ENCODE assay signal across 19 cellular contexts in genomic region chr18:2395427-2396161, GRCh38.
DNase-seq lines count a peak whose midpoint lies in the region; ATAC-seq lines count a peak whose summit lies in the region.
"Had no signal": no experiment of that assay in that cellular context is flagged by ENCODE, and none has a peak within 500 bp of the region (broad histone marks: within the 10 kb centered on the region; RNA-seq: fewer than 3 reads in every experiment).

No MANE protein-coding gene starts in this region.

- H3K27me3 ChIP-seq in CD4-positive, alpha-beta memory T cell (ENCODE audit: insufficient read depth, low read length): no peaks in the 10 kb centered on the region
- H3K27me3 ChIP-seq: ascending aorta, gastroesophageal sphincter, testis had no signal

- H3K9me3 ChIP-seq in CD4-positive, alpha-beta memory T cell (ENCODE audit: control insufficient read depth in 1 of 2, low read length in 2 of 2): no peaks in the 10 kb centered on the region
- H3K9me3 ChIP-seq: ascending aorta, gastroesophageal sphincter, testis had no signal

- no peaks in the 10 kb centered on the region for H3K4me1 Mint-ChIP-seq in CD4-positive, alpha-beta memory T cell
- H3K4me1 Mint-ChIP-seq: activated B cell treated with CpG ODN at 0.5 μM for 24 hours; CD4-positive, CD25-positive, alpha-beta regulatory T cell; IgD-negative memory B cell had no signal

- ATAC-seq in GM18868 (IDR thresholded peaks at IDR 0.05; ENCODE audit: unreplicated experiment) (peak; percentile 64), GM21529 (IDR thresholded peaks at IDR 0.05; ENCODE audit: unreplicated experiment) (peak; percentile 75), HG03135 (IDR thresholded peaks at IDR 0.05; ENCODE audit: unreplicated experiment) (peak; percentile 86), Right ventricle myocardium superior (ENCODE audit: poor library complexity) (no peak)
- ATAC-seq: activated T-cell treated with anti-CD3 and anti-CD28 coated beads, Interleukin-2, amount 50 U/mL, for 4 hours; gastroesophageal sphincter; naive thymus-derived CD4-positive, alpha-beta T cell had no signal

- no peaks in the 10 kb centered on the region for H3K4me1 ChIP-seq in CD4-positive, alpha-beta memory T cell (ENCODE audit: insufficient read depth, low read length)
- H3K4me1 ChIP-seq: ascending aorta, gastroesophageal sphincter, testis had no signal

- POLR2A ChIA-PET in CD4-positive, alpha-beta memory T cell (lab: Charles Lee; ENCODE audit: partially characterized antibody): no interaction called here

- intact Hi-C loops in Right ventricle myocardium superior (cut with DNase I): no loop called here
- intact Hi-C loops in CD4-positive, alpha-beta memory T cell (cut with micrococcal nuclease): no loop called here

- H3K27ac ChIP-seq in CD4-positive, alpha-beta memory T cell (ENCODE audit: low read depth, low read length): no peak overlapping the region
- H3K27ac ChIP-seq: ascending aorta, gastroesophageal sphincter, SK-N-MC, testis had no signal

- CTCF ChIA-PET in CD4-positive, alpha-beta memory T cell (lab: Charles Lee; ENCODE audit: partially characterized antibody): no interaction called here

- no peaks in the 10 kb centered on the region for H3K36me3 ChIP-seq in CD4-positive, alpha-beta memory T cell (ENCODE audit: insufficient read depth, low read length)
- H3K36me3 ChIP-seq: ascending aorta, gastroesophageal sphincter had no signal

- peaks cover 0 to 2% (median 0%) of the 10 kb centered on the region in 8 donors for H3K9me3 Mint-ChIP-seq in CD4-positive, alpha-beta memory T cell
- H3K9me3 Mint-ChIP-seq: activated B cell treated with CpG ODN at 0.5 μM for 24 hours; activated T-cell treated with anti-CD3 and anti-CD28 coated beads, Interleukin-2, amount 50 U/mL, for 4 hours; IgD-negative memory B cell; naive thymus-derived CD4-positive, alpha-beta T cell had no signal

- no peak overlapping the region for H3K4me3 ChIP-seq in CD4-positive, alpha-beta memory T cell (ENCODE audit: low read length in 2 of 2)
- H3K4me3 ChIP-seq: ascending aorta, gastroesophageal sphincter, SK-N-MC, testis had no signal

- H3K36me3 Mint-ChIP-seq in CD4-positive, alpha-beta memory T cell: no peaks in the 10 kb centered on the region
- H3K36me3 Mint-ChIP-seq: CD4-positive, CD25-positive, alpha-beta regulatory T cell; IgD-negative memory B cell; naive thymus-derived CD4-positive, alpha-beta T cell had no signal

- DNase-seq in glomerular visceral epithelial cell (ENCODE audit: extremely low spot score) (peak; percentile 13), HK-2 (ENCODE audit: unreplicated experiment) (no peak), Right ventricle myocardium superior (no peak), occipital lobe (lab: John Stamatoyannopoulos, UW) (no peak)
- no peak for DNase-seq in CD4-positive, alpha-beta memory T cell
- DNase-seq: activated B cell treated with CpG ODN at 0.5 μM for 24 hours; activated T-cell treated with anti-CD3 and anti-CD28 coated beads, Interleukin-2, amount 50 U/mL, for 4 hours; CD4-positive, CD25-positive, alpha-beta regulatory T cell; naive thymus-derived CD4-positive, alpha-beta T cell; NCI-H1694; NCI-H774; testis had no signal

- H3K27me3 Mint-ChIP-seq in CD4-positive, alpha-beta memory T cell: peaks cover 4 to 8% of the 10 kb centered on the region in 2 donors

- no peak overlapping the region for H3K4me3 Mint-ChIP-seq in CD4-positive, alpha-beta memory T cell
- H3K4me3 Mint-ChIP-seq: activated B cell treated with CpG ODN at 0.5 μM for 24 hours; activated T-cell treated with anti-CD3 and anti-CD28 coated beads, Interleukin-2, amount 50 U/mL, for 4 hours; CD4-positive, CD25-positive, alpha-beta regulatory T cell; IgD-negative memory B cell; naive thymus-derived CD4-positive, alpha-beta T cell had no signal

- no peak overlapping the region for H3K27ac Mint-ChIP-seq in CD4-positive, alpha-beta memory T cell
- H3K27ac Mint-ChIP-seq: activated B cell treated with CpG ODN at 0.5 μM for 24 hours, IgD-negative memory B cell had no signal
